Comparison of ENCODE assay signal across 25 cellular contexts in the genomic region with DNA sequence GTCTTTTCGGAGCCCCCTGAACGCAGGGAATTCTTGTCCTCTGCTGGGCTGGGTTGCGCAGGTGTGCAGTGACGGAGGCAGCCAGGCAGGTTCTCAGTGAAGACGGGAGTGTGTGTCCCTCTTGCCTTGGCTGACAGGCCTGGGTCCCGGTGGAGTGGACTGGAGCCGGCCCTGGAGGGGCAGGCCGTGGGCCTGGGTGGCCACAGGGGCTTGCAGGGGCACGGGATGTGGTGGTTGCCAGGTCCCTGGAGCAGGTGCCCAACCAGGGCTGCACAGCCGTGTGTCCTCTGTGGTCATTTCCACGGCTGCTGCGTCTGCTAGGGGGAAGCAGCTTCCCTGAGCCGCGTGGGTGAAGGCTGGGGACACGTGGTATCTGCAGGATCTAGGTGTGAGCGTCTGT.
"Had no signal": no experiment of that assay in that cellular context is flagged by ENCODE, and none has a peak within 500 bp of the region (broad histone marks: within the 10 kb centered on the region; RNA-seq: fewer than 3 reads in every experiment).

No MANE protein-coding gene starts in this region.

- DNase-seq: heart right ventricle; left colon; lower lobe of right lung; mammary epithelial cell; mesenchymal stem cell; occipital lobe; ovary; right lobe of liver; stimulated activated CD4-positive, alpha-beta T cell treated with anti-CD3 and anti-CD28 coated beads, Interleukin-1b, Interleukin-23, amount 100 ng/mL, for 48 hours; stimulated activated CD4-positive, alpha-beta T cell treated with anti-CD3 and anti-CD28 coated beads, Interleukin-2, amount 100 ng/mL, for 48 hours; stimulated activated CD4-positive, alpha-beta T cell treated with anti-CD3 and anti-CD28 coated beads, Interleukin-4, amount 100 ng/mL, for 4 hours; stimulated activated CD8-positive, alpha-beta memory T cell treated with anti-CD3 and anti-CD28 coated beads, Interleukin-4, amount 100 ng/mL, for 48 hours; stimulated activated naive CD8-positive, alpha-beta T cell treated with anti-CD3 and anti-CD28 coated beads, Interleukin-15, Interleukin-2, amounts not matched to agents 100 U/mL and 50 U/mL, for 24 hours; stomach; tibial artery; trophoblast cell; upper lobe of right lung had no signal

- H3K9me3 ChIP-seq: heart right ventricle, left lung, lower lobe of right lung, neutrophil, ovary, right atrium auricular region, right lobe of liver, stomach, thoracic aorta, tibial artery, upper lobe of right lung had no signal

- H3K4me1 ChIP-seq: heart right ventricle, left lung, right lobe of liver, stomach, tibial artery, upper lobe of right lung had no signal

- H3K4me2 ChIP-seq: hepatocyte, smooth muscle cell had no signal

- H3K4me3 ChIP-seq: heart right ventricle, hepatocyte, left lung, lower lobe of right lung, ovary, right atrium auricular region, right lobe of liver, smooth muscle cell, stomach, thoracic aorta, tibial artery, upper lobe of right lung had no signal

- H2AFZ ChIP-seq: hepatocyte had no signal

- H3K27me3 ChIP-seq: heart right ventricle, hepatocyte, left lung, neutrophil, ovary, right atrium auricular region, right lobe of liver, tibial artery, upper lobe of right lung had no signal

- H3K36me3 ChIP-seq: neutrophil, ovary, right lobe of liver, stomach, thoracic aorta, upper lobe of right lung had no signal

- H3K27ac ChIP-seq: heart right ventricle, hepatocyte, left lung, lower lobe of right lung, neutrophil, ovary, right lobe of liver, thoracic aorta, tibial artery, upper lobe of right lung had no signal

- H3K79me2 ChIP-seq: hepatocyte had no signal

- ATAC-seq: left colon; left lung; lower lobe of right lung; naive thymus-derived CD8-positive, alpha-beta T cell; right lobe of liver; stimulated activated memory B cell treated with anti-CD40 and anti-IgM and Interleukin-4, amounts not matched to agents 10 μg/mL and 1 μg/mL and 100 μg/mL, for 72 hours; stimulated activated naive CD8-positive, alpha-beta T cell treated with anti-CD3 and anti-CD28 coated beads, Interleukin-15, Interleukin-2, amounts not matched to agents 100 U/mL and 50 U/mL, for 24 hours; upper lobe of right lung had no signal
